18 cellular contexts compared by ENCODE assay signal in the genomic region with DNA sequence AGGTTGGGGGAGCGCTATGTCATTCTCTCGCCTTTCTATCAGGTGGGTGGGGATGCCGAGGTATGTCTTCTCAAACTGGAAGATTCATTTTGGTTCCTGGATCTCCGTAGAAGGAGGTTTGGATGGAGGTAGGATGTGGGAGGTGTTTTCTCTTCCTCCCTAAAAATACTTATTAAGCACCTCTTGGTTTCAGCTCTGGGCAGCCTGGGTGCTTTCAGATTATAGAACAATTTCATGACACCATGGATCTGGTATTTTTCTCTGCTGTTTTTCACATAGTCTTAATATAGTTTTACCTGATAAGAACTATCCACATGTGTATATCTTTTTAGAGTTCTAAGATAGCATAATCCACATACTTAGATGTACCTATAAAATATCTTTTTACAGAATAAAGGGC.
A peak's percentile ranks its signal among the peaks of the same experiment; 100 is the strongest.
DNase-seq lines count a peak whose midpoint lies in the region; ATAC-seq and TF ChIP-seq lines count a peak whose summit lies in the region.
"Had no signal": no experiment of that assay in that cellular context is flagged by ENCODE, and none has a peak within 500 bp of the region (broad histone marks: within the 10 kb centered on the region; RNA-seq: fewer than 3 reads in every experiment).

No MANE protein-coding gene starts in this region.

- H3F3A ChIP-seq in SK-N-SH (replicated peaks; ENCODE audit: insufficient read depth), result peaks cover 17% of the 10 kb centered on the region

- no peak for DNase-seq in SK-N-SH
- no peak for DNase-seq in cardiac muscle cell (ENCODE audit: low read depth in 1 of 2, low spot score in 1 of 2)
- DNase-seq in uterus, result no peak
- no peak for DNase-seq in activated naive CD4-positive, alpha-beta T cell treated with anti-CD3 and anti-CD28 coated beads for 36 hours
- no peak for DNase-seq in KG1 (lab: John Stamatoyannopoulos, UW)
- DNase-seq: activated CD4-positive, alpha-beta T cell treated with anti-CD3 and anti-CD28 coated beads, Interleukin-2, amount 50 U/mL, for 4 hours; activated T-cell treated with anti-CD3 and anti-CD28 coated beads, Interleukin-2, amount 50 U/mL, for 48 hours; DMS79; hippocampal formation; left colon; NCI-H1417 treated with DMSO at 0.1 percent for 48 hours had no signal

- TF ChIP-seq POLR2A in uterus (IDR thresholded peaks at IDR 0.05), result no peak

- no peaks in the 10 kb centered on the region for H4K20me1 ChIP-seq in SK-N-SH (ENCODE audit: insufficient read depth)

- H3K27me3 ChIP-seq in SK-N-SH (ENCODE audit: insufficient read depth) (no peaks in the 10 kb centered on the region), cardiac muscle cell (no peaks in the 10 kb centered on the region), uterus (no peaks in the 10 kb centered on the region)
- H3K27me3 ChIP-seq: SJSA1 had no signal

- H3K4me2 ChIP-seq in SK-N-SH, result no peak overlapping the region

- intact Hi-C loops in uterus (cut with DNase I; ENCODE audit: low total_unique reads), result no loop called here
- intact Hi-C loops in activated naive CD4-positive, alpha-beta T cell treated with anti-CD3 and anti-CD28 coated beads for 36 hours (cut with micrococcal nuclease), result no loop called here

- peaks cover 5% of the 10 kb centered on the region for H3K27me3 Mint-ChIP-seq in nephron (ENCODE audit: low read depth)
- H3K27me3 Mint-ChIP-seq in activated naive CD4-positive, alpha-beta T cell treated with anti-CD3 and anti-CD28 coated beads for 36 hours (ENCODE audit: low read depth), result no peaks in the 10 kb centered on the region

- no peak overlapping the region for H2AFZ ChIP-seq in SK-N-SH (ENCODE audit: low read depth)

- no peak overlapping the region for H3K4me3 Mint-ChIP-seq in nephron
- no peak overlapping the region for H3K4me3 Mint-ChIP-seq in activated naive CD4-positive, alpha-beta T cell treated with anti-CD3 and anti-CD28 coated beads for 36 hours
- H3K4me3 Mint-ChIP-seq: natural killer cell treated with Interleukin-12 subunit alpha and Interleukin-12 subunit beta and Interleukin-15 and Interleukin-18, amount 100 ng/mL, for 72 hours had no signal

- TF ChIP-seq CTCF in SK-N-SH (IDR thresholded peaks at IDR 0.05) (no peak), cardiac muscle cell (IDR thresholded peaks at IDR 0.05; ENCODE audit: low read depth, low read length) (no peak), nephron (IDR thresholded peaks at IDR 0.05; ENCODE audit: unreplicated experiment in 3 of 3) (no peak), uterus (IDR thresholded peaks at IDR 0.05) (no peak)

- H3K36me3 ChIP-seq in SK-N-SH (replicated peaks in 1 of 2; ENCODE audit: control insufficient read depth in 1 of 2, insufficient read depth in 2 of 2, low read length in 1 of 2) (no peaks in the 10 kb centered on the region), cardiac muscle cell (no peaks in the 10 kb centered on the region), uterus (no peaks in the 10 kb centered on the region)
- H3K36me3 ChIP-seq: SJSA1 had no signal

- no peak for TF ChIP-seq RAD21 in SK-N-SH (IDR thresholded peaks at IDR 0.05; ENCODE audit: low read length)

- H3K4me1 ChIP-seq in SK-N-SH (ENCODE audit: control insufficient read depth in 1 of 2, insufficient read depth in 2 of 2, low read depth in 1 of 2, low read length in 1 of 2), result peaks cover 13 to 54% of the 10 kb centered on the region in 2 experiments
- H3K4me1 ChIP-seq in cardiac muscle cell (ENCODE audit: low read depth), result peaks cover 83% of the 10 kb centered on the region
- peaks cover 21 to 22% of the 10 kb centered on the region in 2 donors for H3K4me1 ChIP-seq in uterus

- CTCF ChIA-PET in SK-N-SH (lab: Yijun Ruan, JAX), result interaction anchor here (1.0 to 27.0 kb wide), 11 partner anchors 9 to 135 kb away, joined by 3 to 569 read pairs (median 6); a partner anchor contains a TSS
- CTCF ChIA-PET in activated naive CD4-positive, alpha-beta T cell treated with anti-CD3 and anti-CD28 coated beads for 36 hours (lab: Charles Lee), result interaction anchor here (0.8 to 6.2 kb wide), 3 partner anchors 11 to 113 kb away, joined by 5 to 38 read pairs (median 32); no protein-coding TSS in a partner anchor

- no peak overlapping the region for H3K4me3 ChIP-seq in SK-N-SH (ENCODE audit: low read depth in 2 of 2, low read length in 1 of 2)
- no peak overlapping the region for H3K4me3 ChIP-seq in cardiac muscle cell
- H3K4me3 ChIP-seq in uterus, result no peak overlapping the region
- H3K4me3 ChIP-seq: SJSA1 had no signal

- H3K79me2 ChIP-seq in SK-N-SH (ENCODE audit: insufficient read depth), result no peaks in the 10 kb centered on the region

- H3K9ac ChIP-seq in SK-N-SH, result no peak overlapping the region

- no peaks in the 10 kb centered on the region for H3K9me3 Mint-ChIP-seq in nephron
- no peaks in the 10 kb centered on the region for H3K9me3 Mint-ChIP-seq in activated naive CD4-positive, alpha-beta T cell treated with anti-CD3 and anti-CD28 coated beads for 36 hours
- H3K9me3 Mint-ChIP-seq: natural killer cell treated with Interleukin-12 subunit alpha and Interleukin-12 subunit beta and Interleukin-15 and Interleukin-18, amount 100 ng/mL, for 72 hours had no signal

- H3K4me1 Mint-ChIP-seq in nephron, result peaks cover 64% of the 10 kb centered on the region
- peaks cover 12% of the 10 kb centered on the region for H3K4me1 Mint-ChIP-seq in activated naive CD4-positive, alpha-beta T cell treated with anti-CD3 and anti-CD28 coated beads for 36 hours (ENCODE audit: low read depth)

- WGBS in SK-N-SH (ENCODE audit: low lambda C conversion rate), result 93% methylated on average over 4 of the region's 4 CpGs

- peak overlapping the region; percentile 82 to 90; a peak in 3 of 4 replicates for H3K27ac ChIP-seq in SK-N-SH (ENCODE audit: low read depth in 2 of 2, low read length in 1 of 2)
- peak overlapping the region; percentile 98 for H3K27ac ChIP-seq in cardiac muscle cell
- peak overlapping the region; percentile 86 to 94 for H3K27ac ChIP-seq in uterus
- H3K27ac ChIP-seq: 22Rv1, C4-2B had no signal

- ATAC-seq in SK-N-SH treated with all-trans-retinoic acid at 6 μM for 48 hours (no peak), HG03139 (IDR thresholded peaks at IDR 0.05; ENCODE audit: unreplicated experiment) (no peak)
- ATAC-seq: left colon; natural killer cell treated with Interleukin-12 subunit alpha and Interleukin-12 subunit beta and Interleukin-15 and Interleukin-18, amount 100 ng/mL, for 72 hours had no signal

- H3K36me3 Mint-ChIP-seq in nephron (ENCODE audit: low read depth), result peaks cover 3% of the 10 kb centered on the region
- H3K36me3 Mint-ChIP-seq in activated naive CD4-positive, alpha-beta T cell treated with anti-CD3 and anti-CD28 coated beads for 36 hours (ENCODE audit: low read depth), result no peaks in the 10 kb centered on the region
- H3K36me3 Mint-ChIP-seq: natural killer cell treated with Interleukin-12 subunit alpha and Interleukin-12 subunit beta and Interleukin-15 and Interleukin-18, amount 100 ng/mL, for 72 hours had no signal

- peak overlapping the region; percentile 94 to 98 (median 94) for H3K27ac Mint-ChIP-seq in nephron
- no peak overlapping the region for H3K27ac Mint-ChIP-seq in activated naive CD4-positive, alpha-beta T cell treated with anti-CD3 and anti-CD28 coated beads for 36 hours
- H3K27ac Mint-ChIP-seq: natural killer cell treated with Interleukin-12 subunit alpha and Interleukin-12 subunit beta and Interleukin-15 and Interleukin-18, amount 100 ng/mL, for 72 hours had no signal

- no peaks in the 10 kb centered on the region for H3K9me2 ChIP-seq in SK-N-SH

- H3K9me3 ChIP-seq in SK-N-SH (no peaks in the 10 kb centered on the region), cardiac muscle cell (ENCODE audit: low read depth) (no peaks in the 10 kb centered on the region), uterus (no peaks in the 10 kb centered on the region)
- H3K9me3 ChIP-seq: SJSA1 had no signal

- POLR2A ChIA-PET in SK-N-SH (lab: Yijun Ruan, JAX), result interaction anchor here (1.2 to 1.5 kb wide), 2 partner anchors 19 to 95 kb away, joined by 4 to 8 read pairs; no protein-coding TSS in a partner anchor

- no peak for TF ChIP-seq EP300 in SK-N-SH (IDR thresholded peaks at IDR 0.05; ENCODE audit: borderline replicate concordance in 1 of 2, low read depth in 1 of 2, low read length in 1 of 2)

TF ChIP-seq in SK-N-SH, 30 proteins besides CTCF, POLR2A, EP300 and RAD21 (continues in another document):
- no peak for TF ChIP-seq TCF12 (IDR thresholded peaks at IDR 0.05)
- TF ChIP-seq, protein P1, sequence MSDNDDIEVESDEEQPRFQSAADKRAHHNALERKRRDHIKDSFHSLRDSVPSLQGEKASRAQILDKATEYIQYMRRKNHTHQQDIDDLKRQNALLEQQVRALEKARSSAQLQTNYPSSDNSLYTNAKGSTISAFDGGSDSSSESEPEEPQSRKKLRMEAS (IDR thresholded peaks at IDR 0.05; ENCODE audit: low read depth), result no peak
- TF ChIP-seq NRF1 (IDR thresholded peaks at IDR 0.05; ENCODE audit: low read depth, low read length), result no peak
- TF ChIP-seq NFIC (IDR thresholded peaks at IDR 0.05; ENCODE audit: borderline replicate concordance), result no peak
- TF ChIP-seq GATA2 (CRISPR knock-in tag; IDR thresholded peaks at IDR 0.05), result no peak
- no peak for TF ChIP-seq MEF2A (IDR thresholded peaks at IDR 0.05; ENCODE audit: borderline replicate concordance, low read depth)
- TF ChIP-seq SIN3A (IDR thresholded peaks at IDR 0.05; ENCODE audit: borderline replicate concordance, low read depth, low read length), result no peak

TF ChIP-seq in SK-N-SH treated with all-trans-retinoic acid at 6 μM for 48 hours, 23 proteins besides CTCF, POLR2A, EP300 and RAD21 (continues in another document):
- TF ChIP-seq TOX (CRISPR knock-in tag; IDR thresholded peaks at IDR 0.05; ENCODE audit: borderline replicate concordance) (no peak), ZFP3 (CRISPR knock-in tag; IDR thresholded peaks at IDR 0.05) (no peak), RARB (CRISPR knock-in tag; IDR thresholded peaks at IDR 0.05) (no peak), ARNTL (CRISPR knock-in tag; IDR thresholded peaks at IDR 0.05; ENCODE audit: borderline replicate concordance, low read depth) (no peak), ISL1 (CRISPR knock-in tag; IDR thresholded peaks at IDR 0.05) (no peak)
- TF ChIP-seq, protein P2, sequence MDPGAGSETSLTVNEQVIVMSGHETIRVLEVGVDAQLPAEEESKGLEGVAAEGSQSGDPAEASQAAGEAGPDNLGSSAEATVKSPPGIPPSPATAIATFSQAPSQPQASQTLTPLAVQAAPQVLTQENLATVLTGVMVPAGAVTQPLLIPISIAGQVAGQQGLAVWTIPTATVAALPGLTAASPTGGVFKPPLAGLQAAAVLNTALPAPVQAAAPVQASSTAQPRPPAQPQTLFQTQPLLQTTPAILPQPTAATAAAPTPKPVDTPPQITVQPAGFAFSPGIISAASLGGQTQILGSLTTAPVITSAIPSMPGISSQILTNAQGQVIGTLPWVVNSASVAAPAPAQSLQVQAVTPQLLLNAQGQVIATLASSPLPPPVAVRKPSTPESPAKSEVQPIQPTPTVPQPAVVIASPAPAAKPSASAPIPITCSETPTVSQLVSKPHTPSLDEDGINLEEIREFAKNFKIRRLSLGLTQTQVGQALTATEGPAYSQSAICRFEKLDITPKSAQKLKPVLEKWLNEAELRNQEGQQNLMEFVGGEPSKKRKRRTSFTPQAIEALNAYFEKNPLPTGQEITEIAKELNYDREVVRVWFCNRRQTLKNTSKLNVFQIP (CRISPR knock-in tag; IDR thresholded peaks at IDR 0.05; ENCODE audit: borderline replicate concordance, low read depth), result no peak
